1 cellular context compared by ENCODE assay signal in the genomic region with DNA sequence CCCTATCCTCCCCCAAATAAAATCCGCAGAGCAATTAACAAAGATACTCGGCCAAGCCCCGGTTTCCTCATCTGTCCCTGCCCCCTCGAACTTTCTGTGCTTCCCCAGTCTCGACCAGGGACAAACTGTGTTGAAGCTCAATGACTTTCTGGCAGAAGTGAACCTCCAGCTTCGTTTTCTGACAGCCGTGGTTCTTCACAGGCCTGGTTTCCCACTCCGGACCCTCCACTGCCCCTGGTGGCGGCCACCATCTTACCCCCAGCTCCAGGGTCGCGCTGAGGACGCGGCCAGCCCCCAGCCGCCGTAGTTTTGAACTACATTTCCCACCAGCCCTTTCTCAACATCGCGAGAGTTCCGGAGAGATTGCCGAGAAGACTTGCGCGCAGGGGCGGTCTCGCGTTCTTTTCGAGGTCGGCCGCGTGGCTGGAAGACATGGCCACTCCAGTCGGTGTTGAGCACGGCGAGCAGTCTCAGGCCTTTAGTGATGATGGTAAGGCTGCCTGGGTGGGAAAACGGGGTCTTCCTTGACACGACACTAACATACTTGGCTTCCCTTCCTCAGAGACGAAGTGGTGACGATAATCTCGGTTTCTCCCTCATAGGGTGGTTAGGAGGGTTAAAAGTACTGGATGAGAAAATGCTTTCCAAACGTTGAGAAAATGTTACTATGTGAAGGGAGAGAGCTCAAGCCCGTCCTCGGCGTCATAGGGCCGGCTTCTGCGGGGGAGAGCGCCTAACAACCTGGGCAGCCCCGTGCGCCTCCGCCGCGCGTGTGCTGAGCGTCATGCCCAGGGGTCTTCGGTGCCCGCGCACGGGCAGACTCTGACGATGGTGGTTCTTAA.
TF ChIP-seq lines count a peak whose summit lies in the region.

No MANE protein-coding gene starts in this region.

TF ChIP-seq in HepG2, 621 proteins besides CTCF, POLR2A, EP300 and RAD21 (continued from another document and continues in another):
- TF ChIP-seq, protein P1, sequence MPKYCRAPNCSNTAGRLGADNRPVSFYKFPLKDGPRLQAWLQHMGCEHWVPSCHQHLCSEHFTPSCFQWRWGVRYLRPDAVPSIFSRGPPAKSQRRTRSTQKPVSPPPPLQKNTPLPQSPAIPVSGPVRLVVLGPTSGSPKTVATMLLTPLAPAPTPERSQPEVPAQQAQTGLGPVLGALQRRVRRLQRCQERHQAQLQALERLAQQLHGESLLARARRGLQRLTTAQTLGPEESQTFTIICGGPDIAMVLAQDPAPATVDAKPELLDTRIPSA (CRISPR knock-in tag; IDR thresholded peaks at IDR 0.05; ENCODE audit: borderline replicate concordance) = no peak
- TF ChIP-seq HNF4G (IDR thresholded peaks at IDR 0.05; ENCODE audit: borderline replicate concordance, low read depth, low read length) (peak; percentile 29; the same call in 1 of the 2 replicates), HNF4G (CRISPR knock-in tag; IDR thresholded peaks at IDR 0.05; ENCODE audit: borderline replicate concordance, low read depth) (no peak; the same call in 1 of the 2 replicates), ZNF30 (CRISPR knock-in tag; IDR thresholded peaks at IDR 0.05) (peak; percentile 68; the same call in 1 of the 2 replicates), TOE1 (CRISPR knock-in tag; IDR thresholded peaks at IDR 0.05) (peak; percentile 90; the same call in 1 of the 2 replicates), KMT2B (CRISPR knock-in tag; IDR thresholded peaks at IDR 0.05) (peak; percentile 82; the same call in 1 of the 2 replicates), POLR2AphosphoS2 (IDR thresholded peaks at IDR 0.05; ENCODE audit: low read depth, low read length) (peak; percentile 38; the same call in 1 of the 2 replicates), ZNF83 (CRISPR knock-in tag; IDR thresholded peaks at IDR 0.05; ENCODE audit: borderline replicate concordance) (no peak), ZNF367 (CRISPR knock-in tag; IDR thresholded peaks at IDR 0.05; ENCODE audit: borderline replicate concordance) (no peak), THYN1 (CRISPR knock-in tag; IDR thresholded peaks at IDR 0.05; ENCODE audit: borderline replicate concordance, low read depth) (no peak), ZNF501 (CRISPR knock-in tag; IDR thresholded peaks at IDR 0.05) (peak; percentile 94), ZSCAN30 (CRISPR knock-in tag; IDR thresholded peaks at IDR 0.05) (peak; percentile 81; the same call in 1 of the 2 replicates), RFX3 (CRISPR knock-in tag; IDR thresholded peaks at IDR 0.05) (no peak; the same call in 1 of the 2 replicates), CCAR2 (optimal IDR thresholded peaks at IDR 0.05; ENCODE audit: low read depth, low read length) (no peak), ZFP41 (CRISPR knock-in tag; IDR thresholded peaks at IDR 0.05; ENCODE audit: borderline replicate concordance) (peak; percentile 87), ZNF562 (CRISPR knock-in tag; IDR thresholded peaks at IDR 0.05; ENCODE audit: borderline replicate concordance) (no peak), RAD51 (IDR thresholded peaks at IDR 0.05; ENCODE audit: borderline replicate concordance) (no peak), NKX3-1 (CRISPR knock-in tag; IDR thresholded peaks at IDR 0.05) (no peak; the same call in 1 of the 2 replicates), NCOA2 (CRISPR knock-in tag; IDR thresholded peaks at IDR 0.05) (peak; percentile 65), ZBTB42 (CRISPR knock-in tag; IDR thresholded peaks at IDR 0.05) (peak; percentile 18; the same call in 1 of the 2 replicates), IKZF4 (CRISPR knock-in tag; IDR thresholded peaks at IDR 0.05; ENCODE audit: borderline replicate concordance, low read depth, not compliant biosample characterization) (no peak), CENPX (CRISPR knock-in tag; IDR thresholded peaks at IDR 0.05) (no peak), ZNF678 (CRISPR knock-in tag; IDR thresholded peaks at IDR 0.05) (no peak; the same call in 1 of the 2 replicates), PCBP2 (optimal IDR thresholded peaks at IDR 0.05; ENCODE audit: low read depth, low read length, poor library complexity, severe bottlenecking) (peak; percentile 54), XBP1 (CRISPR knock-in tag; IDR thresholded peaks at IDR 0.05) (0 out of 2 replicates have a peak, but pooled peaks have one; percentile 70), NFE2 (CRISPR knock-in tag; IDR thresholded peaks at IDR 0.05) (no peak), ZFAT (CRISPR knock-in tag; conservative IDR thresholded peaks at IDR 0.05) (no peak), ZNF232 (CRISPR knock-in tag; IDR thresholded peaks at IDR 0.05; ENCODE audit: borderline replicate concordance) (peak; percentile 50), HDAC2 (CRISPR knock-in tag; IDR thresholded peaks at IDR 0.05) (peak; percentile 60), ZSCAN20 (CRISPR knock-in tag; IDR thresholded peaks at IDR 0.05; ENCODE audit: borderline replicate concordance) (no peak), ZNF878 (CRISPR knock-in tag; IDR thresholded peaks at IDR 0.05) (no peak; the same call in 1 of the 2 replicates), TAF15 (IDR thresholded peaks at IDR 0.05; ENCODE audit: low read depth, low read length, poor library complexity, severe bottlenecking) (no peak), FOSL2 (CRISPR knock-in tag; IDR thresholded peaks at IDR 0.05) (peak; percentile 65), SRSF4 (IDR thresholded peaks at IDR 0.05; ENCODE audit: low read depth, low read length, poor library complexity, severe bottlenecking) (no peak), ZNF773 (CRISPR knock-in tag; IDR thresholded peaks at IDR 0.05; ENCODE audit: borderline replicate concordance) (no peak; the same call in none of the 2 replicates), ZNF607 (CRISPR knock-in tag; IDR thresholded peaks at IDR 0.05; ENCODE audit: borderline replicate concordance) (peak; percentile 35; the same call in 1 of the 2 replicates), ZNF788 (CRISPR knock-in tag; IDR thresholded peaks at IDR 0.05; ENCODE audit: borderline replicate concordance) (peak; percentile 85; the same call in 1 of the 2 replicates)
- TF ChIP-seq, protein P2, sequence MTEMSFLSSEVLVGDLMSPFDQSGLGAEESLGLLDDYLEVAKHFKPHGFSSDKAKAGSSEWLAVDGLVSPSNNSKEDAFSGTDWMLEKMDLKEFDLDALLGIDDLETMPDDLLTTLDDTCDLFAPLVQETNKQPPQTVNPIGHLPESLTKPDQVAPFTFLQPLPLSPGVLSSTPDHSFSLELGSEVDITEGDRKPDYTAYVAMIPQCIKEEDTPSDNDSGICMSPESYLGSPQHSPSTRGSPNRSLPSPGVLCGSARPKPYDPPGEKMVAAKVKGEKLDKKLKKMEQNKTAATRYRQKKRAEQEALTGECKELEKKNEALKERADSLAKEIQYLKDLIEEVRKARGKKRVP (CRISPR knock-in tag; IDR thresholded peaks at IDR 0.05) = peak in 1 of 2 experiments; percentile 80; a peak in 1 of 4 replicates
- TF ChIP-seq, protein P3, sequence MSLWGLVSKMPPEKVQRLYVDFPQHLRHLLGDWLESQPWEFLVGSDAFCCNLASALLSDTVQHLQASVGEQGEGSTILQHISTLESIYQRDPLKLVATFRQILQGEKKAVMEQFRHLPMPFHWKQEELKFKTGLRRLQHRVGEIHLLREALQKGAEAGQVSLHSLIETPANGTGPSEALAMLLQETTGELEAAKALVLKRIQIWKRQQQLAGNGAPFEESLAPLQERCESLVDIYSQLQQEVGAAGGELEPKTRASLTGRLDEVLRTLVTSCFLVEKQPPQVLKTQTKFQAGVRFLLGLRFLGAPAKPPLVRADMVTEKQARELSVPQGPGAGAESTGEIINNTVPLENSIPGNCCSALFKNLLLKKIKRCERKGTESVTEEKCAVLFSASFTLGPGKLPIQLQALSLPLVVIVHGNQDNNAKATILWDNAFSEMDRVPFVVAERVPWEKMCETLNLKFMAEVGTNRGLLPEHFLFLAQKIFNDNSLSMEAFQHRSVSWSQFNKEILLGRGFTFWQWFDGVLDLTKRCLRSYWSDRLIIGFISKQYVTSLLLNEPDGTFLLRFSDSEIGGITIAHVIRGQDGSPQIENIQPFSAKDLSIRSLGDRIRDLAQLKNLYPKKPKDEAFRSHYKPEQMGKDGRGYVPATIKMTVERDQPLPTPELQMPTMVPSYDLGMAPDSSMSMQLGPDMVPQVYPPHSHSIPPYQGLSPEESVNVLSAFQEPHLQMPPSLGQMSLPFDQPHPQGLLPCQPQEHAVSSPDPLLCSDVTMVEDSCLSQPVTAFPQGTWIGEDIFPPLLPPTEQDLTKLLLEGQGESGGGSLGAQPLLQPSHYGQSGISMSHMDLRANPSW (CRISPR knock-in tag; IDR thresholded peaks at IDR 0.05; ENCODE audit: borderline replicate concordance) = peak; percentile 72; the same call in 1 of the 2 replicates
- TF ChIP-seq, protein P4, sequence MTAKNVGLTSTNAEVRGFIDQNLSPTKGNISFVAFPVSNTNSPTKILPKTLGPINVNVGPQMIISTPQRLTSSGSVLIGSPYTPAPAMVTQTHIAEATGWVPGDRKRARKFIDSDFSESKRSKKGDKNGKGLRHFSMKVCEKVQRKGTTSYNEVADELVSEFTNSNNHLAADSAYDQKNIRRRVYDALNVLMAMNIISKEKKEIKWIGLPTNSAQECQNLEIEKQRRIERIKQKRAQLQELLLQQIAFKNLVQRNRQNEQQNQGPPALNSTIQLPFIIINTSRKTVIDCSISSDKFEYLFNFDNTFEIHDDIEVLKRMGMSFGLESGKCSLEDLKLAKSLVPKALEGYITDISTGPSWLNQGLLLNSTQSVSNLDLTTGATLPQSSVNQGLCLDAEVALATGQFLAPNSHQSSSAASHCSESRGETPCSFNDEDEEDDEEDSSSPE (CRISPR knock-in tag; IDR thresholded peaks at IDR 0.05) = peak; percentile 84
- TF ChIP-seq, protein P5, sequence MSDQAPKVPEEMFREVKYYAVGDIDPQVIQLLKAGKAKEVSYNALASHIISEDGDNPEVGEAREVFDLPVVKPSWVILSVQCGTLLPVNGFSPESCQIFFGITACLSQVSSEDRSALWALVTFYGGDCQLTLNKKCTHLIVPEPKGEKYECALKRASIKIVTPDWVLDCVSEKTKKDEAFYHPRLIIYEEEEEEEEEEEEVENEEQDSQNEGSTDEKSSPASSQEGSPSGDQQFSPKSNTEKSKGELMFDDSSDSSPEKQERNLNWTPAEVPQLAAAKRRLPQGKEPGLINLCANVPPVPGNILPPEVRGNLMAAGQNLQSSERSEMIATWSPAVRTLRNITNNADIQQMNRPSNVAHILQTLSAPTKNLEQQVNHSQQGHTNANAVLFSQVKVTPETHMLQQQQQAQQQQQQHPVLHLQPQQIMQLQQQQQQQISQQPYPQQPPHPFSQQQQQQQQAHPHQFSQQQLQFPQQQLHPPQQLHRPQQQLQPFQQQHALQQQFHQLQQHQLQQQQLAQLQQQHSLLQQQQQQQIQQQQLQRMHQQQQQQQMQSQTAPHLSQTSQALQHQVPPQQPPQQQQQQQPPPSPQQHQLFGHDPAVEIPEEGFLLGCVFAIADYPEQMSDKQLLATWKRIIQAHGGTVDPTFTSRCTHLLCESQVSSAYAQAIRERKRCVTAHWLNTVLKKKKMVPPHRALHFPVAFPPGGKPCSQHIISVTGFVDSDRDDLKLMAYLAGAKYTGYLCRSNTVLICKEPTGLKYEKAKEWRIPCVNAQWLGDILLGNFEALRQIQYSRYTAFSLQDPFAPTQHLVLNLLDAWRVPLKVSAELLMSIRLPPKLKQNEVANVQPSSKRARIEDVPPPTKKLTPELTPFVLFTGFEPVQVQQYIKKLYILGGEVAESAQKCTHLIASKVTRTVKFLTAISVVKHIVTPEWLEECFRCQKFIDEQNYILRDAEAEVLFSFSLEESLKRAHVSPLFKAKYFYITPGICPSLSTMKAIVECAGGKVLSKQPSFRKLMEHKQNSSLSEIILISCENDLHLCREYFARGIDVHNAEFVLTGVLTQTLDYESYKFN (CRISPR knock-in tag; conservative IDR thresholded peaks at IDR 0.05) = peak; percentile 12; the same call in 1 of the 2 replicates
- TF ChIP-seq, protein P6, sequence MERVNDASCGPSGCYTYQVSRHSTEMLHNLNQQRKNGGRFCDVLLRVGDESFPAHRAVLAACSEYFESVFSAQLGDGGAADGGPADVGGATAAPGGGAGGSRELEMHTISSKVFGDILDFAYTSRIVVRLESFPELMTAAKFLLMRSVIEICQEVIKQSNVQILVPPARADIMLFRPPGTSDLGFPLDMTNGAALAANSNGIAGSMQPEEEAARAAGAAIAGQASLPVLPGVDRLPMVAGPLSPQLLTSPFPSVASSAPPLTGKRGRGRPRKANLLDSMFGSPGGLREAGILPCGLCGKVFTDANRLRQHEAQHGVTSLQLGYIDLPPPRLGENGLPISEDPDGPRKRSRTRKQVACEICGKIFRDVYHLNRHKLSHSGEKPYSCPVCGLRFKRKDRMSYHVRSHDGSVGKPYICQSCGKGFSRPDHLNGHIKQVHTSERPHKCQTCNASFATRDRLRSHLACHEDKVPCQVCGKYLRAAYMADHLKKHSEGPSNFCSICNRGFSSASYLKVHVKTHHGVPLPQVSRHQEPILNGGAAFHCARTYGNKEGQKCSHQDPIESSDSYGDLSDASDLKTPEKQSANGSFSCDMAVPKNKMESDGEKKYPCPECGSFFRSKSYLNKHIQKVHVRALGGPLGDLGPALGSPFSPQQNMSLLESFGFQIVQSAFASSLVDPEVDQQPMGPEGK (CRISPR knock-in tag; IDR thresholded peaks at IDR 0.05) = peak; percentile 92
- TF ChIP-seq, protein P7, sequence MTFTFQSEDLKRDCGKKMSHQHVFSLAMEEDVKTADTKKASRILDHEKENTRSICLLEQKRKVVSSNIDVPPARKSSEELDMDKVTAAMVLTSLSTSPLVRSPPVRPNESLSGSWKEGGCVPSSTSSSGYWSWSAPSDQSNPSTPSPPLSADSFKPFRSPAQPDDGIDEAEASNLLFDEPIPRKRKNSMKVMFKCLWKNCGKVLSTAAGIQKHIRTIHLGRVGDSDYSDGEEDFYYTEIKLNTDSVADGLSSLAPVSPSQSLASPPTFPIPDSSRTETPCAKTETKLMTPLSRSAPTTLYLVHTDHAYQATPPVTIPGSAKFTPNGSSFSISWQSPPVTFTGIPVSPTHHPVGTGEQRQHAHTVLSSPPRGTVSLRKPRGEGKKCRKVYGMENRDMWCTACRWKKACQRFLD (CRISPR knock-in tag; IDR thresholded peaks at IDR 0.05; ENCODE audit: borderline replicate concordance) = peak; percentile 61; the same call in 1 of the 2 replicates
- TF ChIP-seq, protein P8, sequence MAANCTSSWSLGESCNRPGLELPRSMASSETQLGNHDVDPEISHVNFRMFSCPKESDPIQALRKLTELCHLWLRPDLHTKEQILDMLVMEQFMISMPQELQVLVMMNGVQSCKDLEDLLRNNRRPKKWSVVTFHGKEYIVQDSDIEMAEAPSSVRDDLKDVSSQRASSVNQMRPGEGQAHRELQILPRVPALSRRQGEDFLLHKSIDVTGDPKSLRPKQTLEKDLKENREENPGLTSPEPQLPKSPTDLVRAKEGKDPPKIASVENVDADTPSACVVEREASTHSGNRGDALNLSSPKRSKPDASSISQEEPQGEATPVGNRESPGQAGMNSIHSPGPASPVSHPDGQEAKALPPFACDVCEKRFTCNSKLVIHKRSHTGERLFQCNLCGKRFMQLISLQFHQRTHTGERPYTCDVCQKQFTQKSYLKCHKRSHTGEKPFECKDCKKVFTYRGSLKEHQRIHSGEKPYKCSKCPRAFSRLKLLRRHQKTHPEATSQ (CRISPR knock-in tag; IDR thresholded peaks at IDR 0.05; ENCODE audit: borderline replicate concordance) = peak; percentile 32; the same call in 1 of the 2 replicates
- TF ChIP-seq, protein P9, sequence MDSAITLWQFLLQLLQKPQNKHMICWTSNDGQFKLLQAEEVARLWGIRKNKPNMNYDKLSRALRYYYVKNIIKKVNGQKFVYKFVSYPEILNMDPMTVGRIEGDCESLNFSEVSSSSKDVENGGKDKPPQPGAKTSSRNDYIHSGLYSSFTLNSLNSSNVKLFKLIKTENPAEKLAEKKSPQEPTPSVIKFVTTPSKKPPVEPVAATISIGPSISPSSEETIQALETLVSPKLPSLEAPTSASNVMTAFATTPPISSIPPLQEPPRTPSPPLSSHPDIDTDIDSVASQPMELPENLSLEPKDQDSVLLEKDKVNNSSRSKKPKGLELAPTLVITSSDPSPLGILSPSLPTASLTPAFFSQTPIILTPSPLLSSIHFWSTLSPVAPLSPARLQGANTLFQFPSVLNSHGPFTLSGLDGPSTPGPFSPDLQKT (CRISPR knock-in tag; IDR thresholded peaks at IDR 0.05; ENCODE audit: borderline replicate concordance) = peak; percentile 45; the same call in 1 of the 2 replicates
